13 cellular contexts compared by ENCODE assay signal in genomic region chr4:188432328-188432727, GRCh38.
"Had no signal": no experiment of that assay in that cellular context is flagged by ENCODE, and none has a peak within 500 bp of the region (broad histone marks: within the 10 kb centered on the region; RNA-seq: fewer than 3 reads in every experiment).

No MANE protein-coding gene starts in this region.

- H3K4me1 ChIP-seq: suprapubic skin, upper lobe of right lung had no signal

- H3K4me3 ChIP-seq: heart right ventricle, suprapubic skin, upper lobe of right lung had no signal

- DNase-seq: activated CD4-positive, alpha-beta memory T cell treated with anti-CD3 and anti-CD28 coated beads for 36 hours; activated effector memory CD4-positive, alpha-beta T cell treated with anti-CD3 and anti-CD28 coated beads, Interleukin-2, amount 50 U/mL, for 16 hours; activated T-cell treated with anti-CD3 and anti-CD28 coated beads, Interleukin-2, amount 50 U/mL, for 4 hours; heart right ventricle; islet precursor cell; nephron progenitor cell; stimulated activated CD4-positive, alpha-beta T cell treated with anti-CD3 and anti-CD28 coated beads, Interleukin-12 subunit alpha, Interleukin-12 subunit beta, amount 100 ng/mL, for 4 hours; stimulated activated naive CD4-positive, alpha-beta T cell; upper lobe of right lung had no signal

- ATAC-seq: activated T-cell treated with anti-CD3 and anti-CD28 coated beads, Interleukin-2, amount 50 U/mL, for 4 hours; heart right ventricle; left lobe of liver; upper lobe of right lung had no signal

- H3K36me3 Mint-ChIP-seq: activated CD4-positive, alpha-beta memory T cell treated with anti-CD3 and anti-CD28 coated beads for 36 hours; activated naive CD8-positive, alpha-beta T cell; memory B cell had no signal

- H3K27ac ChIP-seq: heart right ventricle, suprapubic skin, upper lobe of right lung had no signal

- H3K36me3 ChIP-seq: heart right ventricle, suprapubic skin, upper lobe of right lung had no signal

- H3K27ac Mint-ChIP-seq: activated CD4-positive, alpha-beta memory T cell treated with anti-CD3 and anti-CD28 coated beads for 36 hours; activated naive CD8-positive, alpha-beta T cell; memory B cell; nephron progenitor cell had no signal

- H3K27me3 ChIP-seq: heart right ventricle, suprapubic skin, upper lobe of right lung had no signal

- H3K9me3 Mint-ChIP-seq: nephron progenitor cell had no signal

- H3K4me3 Mint-ChIP-seq: activated CD4-positive, alpha-beta memory T cell treated with anti-CD3 and anti-CD28 coated beads for 36 hours; activated naive CD8-positive, alpha-beta T cell; activated T-cell treated with anti-CD3 and anti-CD28 coated beads, Interleukin-2, amount 50 U/mL, for 4 hours; memory B cell; nephron progenitor cell had no signal

- H3K9me3 ChIP-seq: heart right ventricle, suprapubic skin, upper lobe of right lung had no signal

- H3K27me3 Mint-ChIP-seq: activated CD4-positive, alpha-beta memory T cell treated with anti-CD3 and anti-CD28 coated beads for 36 hours; activated naive CD8-positive, alpha-beta T cell; memory B cell had no signal

- H3K4me1 Mint-ChIP-seq: memory B cell had no signal
